In genomic region chr7:95365151-95365550, GRCh38 we compare ENCODE assay signal across 1 cellular context.
TF ChIP-seq lines count a peak whose summit lies in the region.

No MANE protein-coding gene starts in this region.

TF ChIP-seq in A549, 52 proteins besides CTCF, POLR2A, EP300 and RAD21 (continued from another document):
- TF ChIP-seq, protein P1, sequence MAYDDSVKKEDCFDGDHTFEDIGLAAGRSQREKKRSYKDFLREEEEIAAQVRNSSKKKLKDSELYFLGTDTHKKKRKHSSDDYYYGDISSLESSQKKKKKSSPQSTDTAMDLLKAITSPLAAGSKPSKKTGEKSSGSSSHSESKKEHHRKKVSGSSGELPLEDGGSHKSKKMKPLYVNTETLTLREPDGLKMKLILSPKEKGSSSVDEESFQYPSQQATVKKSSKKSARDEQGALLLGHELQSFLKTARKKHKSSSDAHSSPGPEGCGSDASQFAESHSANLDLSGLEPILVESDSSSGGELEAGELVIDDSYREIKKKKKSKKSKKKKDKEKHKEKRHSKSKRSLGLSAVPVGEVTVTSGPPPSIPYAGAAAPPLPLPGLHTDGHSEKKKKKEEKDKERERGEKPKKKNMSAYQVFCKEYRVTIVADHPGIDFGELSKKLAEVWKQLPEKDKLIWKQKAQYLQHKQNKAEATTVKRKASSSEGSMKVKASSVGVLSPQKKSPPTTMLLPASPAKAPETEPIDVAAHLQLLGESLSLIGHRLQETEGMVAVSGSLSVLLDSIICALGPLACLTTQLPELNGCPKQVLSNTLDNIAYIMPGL (CRISPR knock-in tag; IDR thresholded peaks at IDR 0.05; ENCODE audit: borderline replicate concordance), result no peak
- TF ChIP-seq E2F6 (IDR thresholded peaks at IDR 0.05; ENCODE audit: borderline replicate concordance, low read depth), result 0 out of 2 replicates have a peak, but pooled peaks have one; percentile 25
- TF ChIP-seq FOSB (CRISPR knock-in tag; IDR thresholded peaks at IDR 0.05), result no peak
- no peak for TF ChIP-seq MYC (IDR thresholded peaks at IDR 0.05; ENCODE audit: borderline replicate concordance, low read length)
- no peak for TF ChIP-seq RFX5 (IDR thresholded peaks at IDR 0.05)
